Comparison of ENCODE assay signal across 1 cellular context in genomic region chr1:57309608-57310007, GRCh38.
TF ChIP-seq lines count a peak whose summit lies in the region.

No MANE protein-coding gene starts in this region.

TF ChIP-seq in HepG2, 621 proteins besides CTCF, POLR2A, EP300 and RAD21 (continued from another document):
- TF ChIP-seq ZNF607 (CRISPR knock-in tag; IDR thresholded peaks at IDR 0.05; ENCODE audit: borderline replicate concordance) (no peak), CREB1 (IDR thresholded peaks at IDR 0.05) (no peak), CREB1 (CRISPR knock-in tag; IDR thresholded peaks at IDR 0.05) (peak; percentile 32; the same call in 1 of the 2 replicates), ZMAT3 (CRISPR knock-in tag; conservative IDR thresholded peaks at IDR 0.05) (no peak), TFAP4 (IDR thresholded peaks at IDR 0.05; ENCODE audit: borderline replicate concordance, low read depth) (peak; percentile 29; the same call in 1 of the 2 replicates), CERS6 (CRISPR knock-in tag; IDR thresholded peaks at IDR 0.05) (no peak), GZF1 (CRISPR knock-in tag; IDR thresholded peaks at IDR 0.05) (no peak), ARID3A (IDR thresholded peaks at IDR 0.05; ENCODE audit: low read depth, low read length) (no peak), HOXA3 (CRISPR knock-in tag; IDR thresholded peaks at IDR 0.05) (no peak), ZBTB21 (CRISPR knock-in tag; IDR thresholded peaks at IDR 0.05) (no peak)
